Comparison of ENCODE assay signal across 18 cellular contexts in genomic region chr9:99142275-99142674, GRCh38.
"Had no signal": no experiment of that assay in that cellular context is flagged by ENCODE, and none has a peak within 500 bp of the region (broad histone marks: within the 10 kb centered on the region; RNA-seq: fewer than 3 reads in every experiment).

No MANE protein-coding gene starts in this region.

- H3K27ac Mint-ChIP-seq: activated CD4-positive, alpha-beta T cell treated with anti-CD3 and anti-CD28 coated beads, Interleukin-2, amount 10 ng/mL, durations not matched to agents 7 days and 5 days; activated naive CD8-positive, alpha-beta T cell treated with anti-CD3 and anti-CD28 coated beads for 36 hours; neural progenitor cell had no signal

- H3K4me1 ChIP-seq: body of pancreas, vagina had no signal

- H3K9me3 Mint-ChIP-seq: activated CD4-positive, alpha-beta T cell treated with anti-CD3 and anti-CD28 coated beads, Interleukin-2, amount 10 ng/mL, durations not matched to agents 7 days and 5 days; activated naive CD8-positive, alpha-beta T cell treated with anti-CD3 and anti-CD28 coated beads for 36 hours; neural progenitor cell had no signal

- H3K4me3 ChIP-seq: body of pancreas, lung, neural progenitor cell, SK-N-MC, tibial nerve, vagina had no signal

- H3K27me3 ChIP-seq: body of pancreas, neural progenitor cell, tibial nerve, vagina had no signal

- H3K27ac ChIP-seq: body of pancreas, neural progenitor cell, SK-N-MC, tibial nerve, vagina had no signal

- H3K27me3 Mint-ChIP-seq: activated CD4-positive, alpha-beta T cell treated with anti-CD3 and anti-CD28 coated beads, Interleukin-2, amount 10 ng/mL, durations not matched to agents 7 days and 5 days; activated naive CD8-positive, alpha-beta T cell treated with anti-CD3 and anti-CD28 coated beads for 36 hours had no signal

- H3K9me3 ChIP-seq: body of pancreas, tibial nerve, vagina had no signal

- DNase-seq: activated CD4-positive, alpha-beta T cell treated with anti-CD3 and anti-CD28 coated beads, Interleukin-2, amount 10 ng/mL, durations not matched to agents 7 days and 5 days; activated CD4-positive, CD25-positive, alpha-beta regulatory T cell; activated CD8-positive, alpha-beta memory T cell treated with anti-CD3 and anti-CD28 coated beads for 24 hours; activated gamma-delta T cell treated with Interleukin-2 at 50 U/mL for 16 hours; activated naive CD8-positive, alpha-beta T cell treated with anti-CD3 and anti-CD28 coated beads for 36 hours; amniotic stem cell; body of pancreas; hippocampal formation; islet precursor cell; stimulated activated CD4-positive, alpha-beta T cell treated with anti-CD3 and anti-CD28 coated beads, Interleukin-1b, Interleukin-23, amount 100 ng/mL, for 48 hours; stimulated activated CD8-positive, alpha-beta memory T cell treated with anti-CD3 and anti-CD28 coated beads, Interleukin-4, amount 100 ng/mL, for 48 hours; stimulated activated naive CD4-positive, alpha-beta T cell treated with Interleukin-2 at 50 U/mL for 16 hours had no signal

- ATAC-seq: body of pancreas, sciatic nerve had no signal

- H3K4me3 Mint-ChIP-seq: activated CD4-positive, alpha-beta T cell treated with anti-CD3 and anti-CD28 coated beads, Interleukin-2, amount 10 ng/mL, durations not matched to agents 7 days and 5 days; activated naive CD8-positive, alpha-beta T cell treated with anti-CD3 and anti-CD28 coated beads for 36 hours; neural progenitor cell had no signal
